ENCODE assay signal across 1 cellular context in genomic region chr15:49620658-49621326, GRCh38.
TF ChIP-seq lines count a peak whose summit lies in the region.

TSS of gene DTWD1 (plus strand) at chr15:49621048. CDS start at chr15:49625168, 4,120 bp downstream.
TSS of gene FAM227B (minus strand) at chr15:49620818. CDS start at chr15:49615171, 5,647 bp downstream.

TF ChIP-seq in SK-N-SH, 30 proteins besides CTCF, POLR2A, EP300 and RAD21 (continued from another document):
- TF ChIP-seq NRF1 (IDR thresholded peaks at IDR 0.05; ENCODE audit: low read depth, low read length): peak; percentile 36; the same call in 1 of the 2 replicates
- TF ChIP-seq TCF12 (IDR thresholded peaks at IDR 0.05): peak; percentile 25; the same call in 1 of the 2 replicates
- TF ChIP-seq USF2 (IDR thresholded peaks at IDR 0.05; ENCODE audit: borderline replicate concordance, low read depth, low read length): no peak
- TF ChIP-seq GATA2 (CRISPR knock-in tag; IDR thresholded peaks at IDR 0.05): no peak
- 0 out of 2 replicates have a peak, but pooled peaks have one; percentile 56 for TF ChIP-seq YY1 (IDR thresholded peaks at IDR 0.05; ENCODE audit: low read depth)
- TF ChIP-seq REST (IDR thresholded peaks at IDR 0.05; ENCODE audit: low read depth, low read length): peak; percentile 39; the same call in 1 of the 2 replicates
- no peak for TF ChIP-seq TEAD4 (IDR thresholded peaks at IDR 0.05; ENCODE audit: borderline replicate concordance, insufficient read depth)
- no peak; the same call in none of the 2 replicates for TF ChIP-seq SMC3 (IDR thresholded peaks at IDR 0.05; ENCODE audit: low read depth, low read length)
- TF ChIP-seq ZBTB33 (IDR thresholded peaks at IDR 0.05; ENCODE audit: borderline replicate concordance, low read depth): peak; percentile 91
- TF ChIP-seq TAF1 (IDR thresholded peaks at IDR 0.05; ENCODE audit: borderline replicate concordance, low read depth, low read length): peak; percentile 95
- TF ChIP-seq USF1 (IDR thresholded peaks at IDR 0.05; ENCODE audit: borderline replicate concordance, low read depth): peak; percentile 54; the same call in 1 of the 2 replicates
- peak; percentile 97 for TF ChIP-seq MXI1 (IDR thresholded peaks at IDR 0.05; ENCODE audit: low read depth, low read length)
- TF ChIP-seq EZH2phosphoT487 (IDR thresholded peaks at IDR 0.05; ENCODE audit: borderline replicate concordance, low read depth): no peak
- peak; percentile 77 for TF ChIP-seq PBX3 (IDR thresholded peaks at IDR 0.05)
- TF ChIP-seq RFX5 (IDR thresholded peaks at IDR 0.05; ENCODE audit: low read length): peak; percentile 71; the same call in 1 of the 2 replicates
- peak; percentile 97 for TF ChIP-seq MAX (IDR thresholded peaks at IDR 0.05; ENCODE audit: low read depth)
